Comparison of ENCODE assay signal across 8 cellular contexts in genomic region chr12:49703647-49704137, GRCh38. TPM values are rescaled to one million over a fixed set of nuclear protein-coding genes. Genes with fewer than 3 reads are reported as not detected.
DNase-seq lines count a peak whose midpoint lies in the region; ATAC-seq, FAIRE-seq and TF ChIP-seq lines count a peak whose summit lies in the region.

No MANE protein-coding gene starts in this region.

- no peak for TF ChIP-seq POLR2A in erythroblast (IDR thresholded peaks at IDR 0.05; ENCODE audit: low read length)

- TF ChIP-seq CTCF in GM10248 (IDR thresholded peaks at IDR 0.05; ENCODE audit: control extremely low read depth, extremely low read depth, low read depth, missing control alignments) (no peak), mesothelial cell of epicardium (IDR thresholded peaks at IDR 0.05; ENCODE audit: unreplicated experiment) (no peak)

- CTCF ChIA-PET in GM10248 (lab: Yijun Ruan, JAX), result interaction anchor here (0.8 to 18.2 kb wide), 22 partner anchors 9 to 408 kb away, joined by 3 to 350 read pairs (median 4); partner anchors contain the start of genes COX14 and TMBIM6

- POLR2A ChIA-PET in GM10248 (lab: Yijun Ruan, JAX), result interaction anchor here (0.6 to 3.3 kb wide), 7 partner anchors 12 to 1635 kb away, joined by 3 to 22 read pairs (median 8); partner anchors contain the start of gene TMBIM6

- peak overlapping the region; percentile 28 for H3K27ac ChIP-seq in caudate nucleus (ENCODE audit: low read depth, low read length)

- no peaks in the 10 kb centered on the region for H3K36me3 Mint-ChIP-seq in mesothelial cell of epicardium

- no peak for FAIRE-seq in frontal cortex (lab: Jason Lieb, UNC)

- peaks cover 31% of the 10 kb centered on the region for H3K27me3 Mint-ChIP-seq in mesothelial cell of epicardium (ENCODE audit: low read depth)

- H3K9me3 Mint-ChIP-seq in mesothelial cell of epicardium, result no peaks in the 10 kb centered on the region

- H3K4me1 Mint-ChIP-seq in mesothelial cell of epicardium, result peaks cover 27% of the 10 kb centered on the region

- H3K4me3 Mint-ChIP-seq in mesothelial cell of epicardium, result no peak overlapping the region

- ATAC-seq in HG02759 (IDR thresholded peaks at IDR 0.05; ENCODE audit: unreplicated experiment), result no peak

- DNase-seq in GM10248 (ENCODE audit: extremely low spot score) (peak; percentile 47), T-helper 2 cell (peak in 3 of 5 experiments; percentile 26 to 46 (median 30)), caudate nucleus (lab: John Stamatoyannopoulos, UW) (peak in 1 of 61 donors; percentile 2), erythroblast (lab: John Stamatoyannopoulos, UW) (no peak), mesothelial cell of epicardium (ENCODE audit: low spot score in 2 of 2, unreplicated experiment in 2 of 2) (no peak), frontal cortex (ENCODE audit: low spot score in 2 of 2) (no peak)
- DNase-seq in stimulated activated CD4-positive, alpha-beta T cell treated with anti-CD3 and anti-CD28 coated beads, Interleukin-4, amount 100 ng/mL, for 1 hour, result peak; percentile 41

- H3K27ac Mint-ChIP-seq in mesothelial cell of epicardium, result no peak overlapping the region

RNA-seq across cellular contexts. Expression of gene FMNL3, which starts 3.5 kb away (rescaled TPM):
- total RNA-seq in mesothelial cell of epicardium (16.3 to 19.2 TPM (median 18.3 TPM) in 3 replicates), frontal cortex (9.0 TPM)

RNA-seq across cellular contexts. Expression of gene TMBIM6, which starts 37.7 kb away (rescaled TPM):
- total RNA-seq in mesothelial cell of epicardium (296 to 312 TPM (median 297 TPM) in 3 replicates), frontal cortex (284 TPM)

Comparison
In these comparisons a context has a peak if more than half of its experiments do, and no peak if none do; other contexts are left out.
1. DNase-seq: peak in GM10248 (single experiment), T-helper 2 cell (3 of 5) and stimulated activated CD4-positive, alpha-beta T cell treated with anti-CD3 and anti-CD28 coated beads, Interleukin-4, amount 100 ng/mL, for 1 hour (single experiment); none in erythroblast (0 of 2), mesothelial cell of epicardium (0 of 2) and frontal cortex (0 of 2).